In genomic region chr20:1818247-1818840, GRCh38 we compare ENCODE assay signal across 1 cellular context.
TF ChIP-seq lines count a peak whose summit lies in the region.

No MANE protein-coding gene starts in this region.

TF ChIP-seq in HepG2, 621 proteins besides CTCF, POLR2A, EP300 and RAD21 (continued from another document):
- TF ChIP-seq ZNF142 (CRISPR knock-in tag; IDR thresholded peaks at IDR 0.05) (no peak), FOXK2 (IDR thresholded peaks at IDR 0.05) (0 out of 2 replicates have a peak, but pooled peaks have one; percentile 21), ZNF24 (IDR thresholded peaks at IDR 0.05) (no peak)
